8 cellular contexts compared by ENCODE assay signal in the genomic region with DNA sequence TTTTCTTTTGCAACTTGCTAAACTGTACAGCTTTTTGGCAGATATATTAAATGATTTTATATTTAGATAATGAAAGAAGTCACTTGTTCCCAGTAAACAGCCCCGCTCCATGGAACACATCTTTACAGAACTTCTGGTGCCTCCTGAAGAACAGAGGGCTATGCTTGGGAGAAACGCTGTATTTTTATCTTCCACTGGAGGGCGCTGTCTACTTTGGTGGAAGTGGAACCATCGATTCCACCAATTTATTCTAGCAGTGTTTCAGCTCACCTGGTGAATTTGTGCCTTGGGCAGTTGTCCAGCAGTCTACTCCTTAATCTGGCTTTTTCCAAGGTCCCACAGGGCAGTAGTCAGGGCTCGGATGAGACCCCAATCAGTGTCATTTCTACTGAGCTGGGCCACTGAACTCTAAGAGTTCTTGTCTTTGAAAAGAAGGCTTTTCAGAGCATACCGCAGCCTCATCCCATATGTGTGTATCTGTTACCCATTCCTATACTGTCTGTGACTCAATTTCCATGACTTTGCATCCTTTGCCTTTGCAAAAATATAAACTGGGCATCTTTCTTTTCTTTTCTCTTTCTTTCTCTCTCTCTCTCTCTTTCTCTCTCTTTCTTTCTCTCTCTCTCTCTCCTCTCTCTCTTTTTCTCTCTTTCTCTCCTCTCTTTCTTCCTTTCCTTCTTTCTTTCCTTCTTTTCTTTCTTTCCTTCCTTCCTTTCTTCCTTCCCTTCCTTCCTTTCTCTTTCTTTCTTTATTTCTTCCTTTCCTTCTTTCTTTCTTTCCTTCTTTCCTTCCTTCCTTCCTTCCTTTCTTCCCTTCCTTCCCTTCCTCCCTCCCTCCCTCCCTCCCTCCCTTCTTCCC.
DNase-seq lines count a peak whose midpoint lies in the region; ATAC-seq, FAIRE-seq and TF ChIP-seq lines count a peak whose summit lies in the region.

No MANE protein-coding gene starts in this region.

- no peak overlapping the region for H2BK15ac ChIP-seq in IMR-90 (ENCODE audit: low read depth, low read length)
- H2BK15ac ChIP-seq in mesenchymal stem cell (ENCODE audit: low read depth, poor library complexity, severe bottlenecking) = no peak overlapping the region

- no peak overlapping the region for H2BK12ac ChIP-seq in mesenchymal stem cell (ENCODE audit: low read length in 2 of 2)

- no peaks in the 10 kb centered on the region for H3K9me1 ChIP-seq in IMR-90 (ENCODE audit: insufficient read depth, low read length)

- BruUV-seq in IMR-90 (replicated peaks; lab: Mats Ljungman, UMichigan) = no TSS peak

- H4K91ac ChIP-seq in IMR-90 (ENCODE audit: insufficient read depth, low read depth, low read length) (no peak overlapping the region), mesenchymal stem cell (ENCODE audit: low read length) (no peak overlapping the region)

- H2BK5ac ChIP-seq in IMR-90 (ENCODE audit: low read depth, low read length, poor library complexity, severe bottlenecking) (no peak overlapping the region), mesenchymal stem cell (ENCODE audit: low read depth, low read length, poor library complexity, severe bottlenecking) (no peak overlapping the region)

- H3K4me3 Mint-ChIP-seq in activated CD4-positive, alpha-beta T cell treated with anti-CD3 and anti-CD28 coated beads for 36 hours = no peak overlapping the region

- no peak overlapping the region for H2AK9ac ChIP-seq in IMR-90 (replicated peaks; ENCODE audit: low read depth, low read length, poor library complexity)

- H3K4me2 ChIP-seq in IMR-90 (ENCODE audit: low read depth, low read length) (no peak overlapping the region), mesenchymal stem cell (ENCODE audit: low read length, poor library complexity, severe bottlenecking) (no peak overlapping the region)

- H3K27me3 Mint-ChIP-seq in activated CD4-positive, alpha-beta T cell treated with anti-CD3 and anti-CD28 coated beads for 36 hours = peaks cover 7% of the 10 kb centered on the region

- H2BK20ac ChIP-seq in IMR-90 (ENCODE audit: low read depth, low read length) = no peak overlapping the region

- H3K4me1 ChIP-seq in IMR-90 (ENCODE audit: control insufficient read depth, insufficient read depth, low read length) (no peaks in the 10 kb centered on the region), mesenchymal stem cell (ENCODE audit: control insufficient read depth, insufficient read depth, low read depth, low read length) (peaks cover 3% of the 10 kb centered on the region)

- H3K79me1 ChIP-seq in IMR-90 (ENCODE audit: low read depth in 1 of 2, low read length in 2 of 2) (no peaks in the 10 kb centered on the region), mesenchymal stem cell (replicated peaks; ENCODE audit: low read length, poor library complexity, severe bottlenecking) (no peaks in the 10 kb centered on the region)

- H3K27me3 ChIP-seq in IMR-90 (ENCODE audit: control insufficient read depth, insufficient read depth, low read length) (peaks cover 24% of the 10 kb centered on the region), mesenchymal stem cell (ENCODE audit: control insufficient read depth in 1 of 2, insufficient read depth in 1 of 2, low read length in 2 of 2) (peaks cover 29 to 75% of the 10 kb centered on the region in 2 experiments)

- no peak overlapping the region for H3K4me3 ChIP-seq in IMR-90 (ENCODE audit: insufficient read depth, low read depth, low read length)
- H3K4me3 ChIP-seq in coronary artery = no peak overlapping the region
- no peak overlapping the region for H3K4me3 ChIP-seq in mesenchymal stem cell (ENCODE audit: insufficient read depth in 1 of 2, low read depth in 1 of 2, low read length in 2 of 2)

- H4K5ac ChIP-seq in IMR-90 (ENCODE audit: low read depth, low read length) = no peak overlapping the region

- H3K27ac Mint-ChIP-seq in activated CD4-positive, alpha-beta T cell treated with anti-CD3 and anti-CD28 coated beads for 36 hours = no peak overlapping the region

- H3K36me3 ChIP-seq in IMR-90 (ENCODE audit: control insufficient read depth, insufficient read depth, low read length) (no peaks in the 10 kb centered on the region), mesenchymal stem cell (ENCODE audit: control insufficient read depth in 1 of 2, insufficient read depth in 2 of 2, low read depth in 1 of 2, low read length in 2 of 2) (no peaks in the 10 kb centered on the region)

- H3K9me3 ChIP-seq in IMR-90 (ENCODE audit: control insufficient read depth, insufficient read depth, low read length) (no peaks in the 10 kb centered on the region), mesenchymal stem cell (ENCODE audit: control insufficient read depth, low read length) (peaks cover 15% of the 10 kb centered on the region)

- dilution Hi-C loops in IMR-90 (cut with HindIII; ENCODE audit: low sequenced_read_pairs, unreplicated experiment) = no loop called here

- peak; percentile 78 for TF ChIP-seq CTCF in IMR-90 (conservative IDR thresholded peaks at IDR 0.05; ENCODE audit: low read depth, low read length)
- TF ChIP-seq CTCF in coronary artery (IDR thresholded peaks at IDR 0.05) = peak; percentile 72

- no peaks in the 10 kb centered on the region for H3K36me3 Mint-ChIP-seq in activated CD4-positive, alpha-beta T cell treated with anti-CD3 and anti-CD28 coated beads for 36 hours (ENCODE audit: low read depth)

- DNase-seq in activated CD4-positive, alpha-beta T cell treated with anti-CD3 and anti-CD28 coated beads for 36 hours = peak; percentile 54
- no peak for DNase-seq in activated CD4-positive, alpha-beta T cell treated with anti-CD3 and anti-CD28 coated beads for 1 hour
- DNase-seq in IMR-90 (peak; percentile 51), OCI-M2 (lab: John Stamatoyannopoulos, UW; ENCODE audit: unreplicated experiment) (peak; percentile 15), coronary artery (ENCODE audit: low spot score) (no peak), mesenchymal stem cell (peak; percentile 48), GM12892 (ENCODE audit: insufficient read length) (no peak)

- in situ Hi-C loops in IMR-90 (cut with MboI; ENCODE audit: low sequenced_read_pairs) = no loop called here

- peaks cover 3% of the 10 kb centered on the region for H3K9me3 Mint-ChIP-seq in activated CD4-positive, alpha-beta T cell treated with anti-CD3 and anti-CD28 coated beads for 36 hours (ENCODE audit: low read depth)

- TF ChIP-seq RAD21 in IMR-90 (IDR thresholded peaks at IDR 0.05; ENCODE audit: low read length) = peak; percentile 74

- no peaks in the 10 kb centered on the region for H4K20me1 ChIP-seq in IMR-90 (ENCODE audit: insufficient read depth, low read length)

- H2AK5ac ChIP-seq in IMR-90 (ENCODE audit: low read depth, low read length) = no peak overlapping the region
- no peak overlapping the region for H2AK5ac ChIP-seq in mesenchymal stem cell (ENCODE audit: low read length, severe bottlenecking)

- H3K18ac ChIP-seq in IMR-90 (ENCODE audit: low read depth, low read length) (no peak overlapping the region), mesenchymal stem cell (ENCODE audit: low read depth in 1 of 2, low read length in 2 of 2) (no peak overlapping the region)

- CTCF ChIA-PET in activated CD4-positive, alpha-beta T cell treated with anti-CD3 and anti-CD28 coated beads for 36 hours (lab: Charles Lee) = interaction anchor here (0.6 to 2.3 kb wide), 10 partner anchors 9 to 782 kb away, joined by 3 to 8 read pairs (median 4); no protein-coding TSS in a partner anchor
- CTCF ChIA-PET in IMR-90 (lab: Yijun Ruan, JAX) = no interaction called here

- no peak for FAIRE-seq in GM12892 (lab: Jason Lieb, UNC)

- H3K4ac ChIP-seq in IMR-90 (ENCODE audit: low read depth, low read length) (no peak overlapping the region), mesenchymal stem cell (ENCODE audit: low read depth in 1 of 2, low read length in 2 of 2) (no peak overlapping the region)

- no peak overlapping the region for H3K23ac ChIP-seq in IMR-90 (ENCODE audit: low read depth, low read length)
- H3K23ac ChIP-seq in mesenchymal stem cell (ENCODE audit: low read length in 2 of 2) = no peak overlapping the region

- H2AFZ ChIP-seq in IMR-90 (replicated peaks; ENCODE audit: low read length, poor library complexity) = no peak overlapping the region
- H2AFZ ChIP-seq in mesenchymal stem cell (ENCODE audit: low read depth, low read length) = no peak overlapping the region

- H3K9ac ChIP-seq in IMR-90 (ENCODE audit: low read depth, low read length) (no peak overlapping the region), mesenchymal stem cell (ENCODE audit: low read length) (no peak overlapping the region)

- intact Hi-C loops in activated CD4-positive, alpha-beta T cell treated with anti-CD3 and anti-CD28 coated beads for 36 hours (cut with DNase I, micrococcal nuclease) = loop anchor here in 1 of 2 experiments (1.0 kb wide), 2 partner anchors 140 to 226 kb away; no protein-coding TSS in a partner anchor
- intact Hi-C loops in IMR-90 (cut with micrococcal nuclease) = loop anchor here (2.0 kb wide), 2 partner anchors 295 to 345 kb away; no protein-coding TSS in a partner anchor

- H3K27ac ChIP-seq in IMR-90 (ENCODE audit: insufficient read depth, low read length) = no peak overlapping the region
- H3K27ac ChIP-seq in coronary artery = no peak overlapping the region
- H3K27ac ChIP-seq in mesenchymal stem cell (ENCODE audit: low read length, poor library complexity, severe bottlenecking) = no peak overlapping the region

- H2BK120ac ChIP-seq in IMR-90 (ENCODE audit: low read depth, low read length) = no peak overlapping the region
- no peak overlapping the region for H2BK120ac ChIP-seq in mesenchymal stem cell (ENCODE audit: low read depth, low read length)

- H3K14ac ChIP-seq in IMR-90 (replicated peaks; ENCODE audit: low read depth, low read length) = no peak overlapping the region
- no peak overlapping the region for H3K14ac ChIP-seq in mesenchymal stem cell (ENCODE audit: low read length in 2 of 2)

- no peak for TF ChIP-seq POLR2A in IMR-90 (IDR thresholded peaks at IDR 0.05; ENCODE audit: low read depth, low read length)
- TF ChIP-seq POLR2A in GM12892 (IDR thresholded peaks at IDR 0.05; ENCODE audit: low read depth, low read length) = no peak

- H4K8ac ChIP-seq in IMR-90 (ENCODE audit: low read depth in 2 of 2, low read length in 2 of 2) (no peak overlapping the region), mesenchymal stem cell (ENCODE audit: low read length) (no peak overlapping the region)

- H3K4me1 Mint-ChIP-seq in activated CD4-positive, alpha-beta T cell treated with anti-CD3 and anti-CD28 coated beads for 36 hours = no peaks in the 10 kb centered on the region

- ATAC-seq in activated CD4-positive, alpha-beta T cell treated with anti-CD3 and anti-CD28 coated beads for 36 hours = no peak
- ATAC-seq in IMR-90 (ENCODE audit: low read depth) (peak; percentile 68), HG03280 (IDR thresholded peaks at IDR 0.05; ENCODE audit: unreplicated experiment) (no peak)

- POLR2A ChIA-PET in activated CD4-positive, alpha-beta T cell treated with anti-CD3 and anti-CD28 coated beads for 36 hours (lab: Charles Lee) = no interaction called here
- POLR2A ChIA-PET in IMR-90 (lab: Charles Lee; ENCODE audit: unreplicated experiment) = no interaction called here

- WGBS in IMR-90 (ENCODE audit: extremely low coverage in 2 of 2, insufficient read length in 1 of 2), 2 experiments = 100% methylated on average over 1 of the region's 6 CpGs; no CpG with 5 or more reads in 1 of the 2 experiments
- 34% methylated on average over 6 of the region's 6 CpGs for WGBS in mesenchymal stem cell

- no peak overlapping the region for H3K56ac ChIP-seq in IMR-90 (ENCODE audit: extremely low read depth, insufficient read depth, low read length)

TF ChIP-seq in IMR-90, 13 proteins besides CTCF, POLR2A, EP300 and RAD21 (continues in another document):
- no peak for TF ChIP-seq FOS (IDR thresholded peaks at IDR 0.05; ENCODE audit: low read depth, low read length)

Comparison
In these comparisons a context has a peak if more than half of its experiments do, and no peak if none do; other contexts are left out.
1. DNase-seq: peak in activated CD4-positive, alpha-beta T cell treated with anti-CD3 and anti-CD28 coated beads for 36 hours (single experiment), IMR-90 (single experiment), OCI-M2 (single experiment) and mesenchymal stem cell (single experiment); none in activated CD4-positive, alpha-beta T cell treated with anti-CD3 and anti-CD28 coated beads for 1 hour (single experiment), coronary artery (single experiment) and GM12892 (single experiment).